ENCODE assay signal across 10 cellular contexts in the genomic region with DNA sequence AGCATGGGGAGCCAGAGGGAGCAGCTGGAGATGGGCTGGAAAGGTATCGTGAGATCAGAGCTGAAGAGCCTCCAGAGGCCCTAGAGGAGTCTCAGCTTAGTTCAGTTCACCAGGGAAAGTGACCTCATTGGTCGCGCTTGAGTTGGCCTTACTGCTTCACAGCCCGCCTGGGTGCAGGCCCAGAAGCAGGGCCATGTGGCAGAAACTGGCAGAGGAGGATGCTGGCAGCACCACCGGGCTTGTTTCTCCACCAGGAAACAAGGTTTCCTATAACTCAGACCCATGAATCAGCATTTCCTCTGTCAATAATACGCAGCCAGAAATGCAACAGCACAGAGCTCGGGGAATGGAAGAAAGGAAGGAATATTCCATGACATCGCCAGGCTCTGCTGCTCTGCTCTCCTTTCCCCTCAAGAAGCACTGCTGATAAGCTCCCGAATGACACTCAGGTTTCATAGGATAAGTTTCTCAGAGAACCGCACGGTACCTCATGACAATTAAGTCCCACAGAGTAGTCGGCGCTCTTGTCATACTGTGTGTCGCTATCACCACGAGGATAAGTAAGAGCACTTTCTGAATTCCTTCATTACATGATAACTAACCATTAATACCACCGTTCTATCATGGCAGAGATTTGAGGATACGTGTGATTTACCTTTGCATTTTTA.
DNase-seq lines count a peak whose midpoint lies in the region; ATAC-seq and TF ChIP-seq lines count a peak whose summit lies in the region.
"Had no signal": no experiment of that assay in that cellular context is flagged by ENCODE, and none has a peak within 500 bp of the region (broad histone marks: within the 10 kb centered on the region; RNA-seq: fewer than 3 reads in every experiment).

No MANE protein-coding gene starts in this region.

- no peak overlapping the region for H3K4me3 ChIP-seq in SU-DHL-6 (ENCODE audit: insufficient read depth, low read length, poor library complexity, severe bottlenecking)
- no peak overlapping the region for H3K4me3 ChIP-seq in left ventricle myocardium inferior

- H3K36me3 Mint-ChIP-seq in activated CD4-positive, alpha-beta T cell treated with anti-CD3 and anti-CD28 coated beads for 36 hours (ENCODE audit: low read depth) = no peaks in the 10 kb centered on the region
- H3K36me3 Mint-ChIP-seq in activated CD4-positive, alpha-beta T cell treated with anti-CD3 and anti-CD28 coated beads, Interleukin-2, amount 10 ng/mL, durations not matched to agents 7 days and 5 days (ENCODE audit: low read depth) = peaks cover 17% of the 10 kb centered on the region
- H3K36me3 Mint-ChIP-seq in stimulated activated memory B cell treated with anti-CD40 and anti-IgM and Interleukin-4, amounts not matched to agents 10 μg/mL and 1 μg/mL and 100 μg/mL, for 72 hours = no peaks in the 10 kb centered on the region
- no peaks in the 10 kb centered on the region for H3K36me3 Mint-ChIP-seq in stimulated activated effector memory CD8-positive, alpha-beta T cell treated with anti-CD3 and anti-CD28 coated beads, Interleukin-12 subunit alpha, Interleukin-12 subunit beta, amount 100 ng/mL, for 72 hours

- DNase-seq in activated CD4-positive, alpha-beta T cell treated with anti-CD3 and anti-CD28 coated beads for 36 hours = peak; percentile 28
- DNase-seq in activated CD4-positive, alpha-beta T cell treated with anti-CD3 and anti-CD28 coated beads, Interleukin-2, amount 10 ng/mL, durations not matched to agents 7 days and 5 days = no peak
- DNase-seq in left ventricle myocardium inferior (no peak), occipital lobe (lab: John Stamatoyannopoulos, UW) (no peak)
- DNase-seq in stimulated activated effector memory CD8-positive, alpha-beta T cell treated with anti-CD3 and anti-CD28 coated beads, Interleukin-12 subunit alpha, Interleukin-12 subunit beta, amount 100 ng/mL, for 72 hours (ENCODE audit: low spot score in 2 of 2) = no peak
- DNase-seq: activated T-cell treated with anti-CD3 and anti-CD28 coated beads, Interleukin-2, amount 50 U/mL, for 48 hours had no signal

- ATAC-seq in activated CD4-positive, alpha-beta T cell treated with anti-CD3 and anti-CD28 coated beads for 36 hours = peak; percentile 68
- ATAC-seq in stimulated activated memory B cell treated with anti-CD40 and anti-IgM and Interleukin-4, amounts not matched to agents 10 μg/mL and 1 μg/mL and 100 μg/mL, for 72 hours = peak; percentile 76
- no peak for ATAC-seq in GM21717 (IDR thresholded peaks at IDR 0.05; ENCODE audit: unreplicated experiment)
- ATAC-seq in stimulated activated effector memory CD8-positive, alpha-beta T cell treated with anti-CD3 and anti-CD28 coated beads, Interleukin-12 subunit alpha, Interleukin-12 subunit beta, amount 100 ng/mL, for 72 hours = no peak

- H3F3A ChIP-seq in SU-DHL-6 (ENCODE audit: insufficient read depth) = peaks cover 4% of the 10 kb centered on the region; the same call in 1 of the 2 replicates

- H3K9me3 ChIP-seq in SU-DHL-6 (ENCODE audit: insufficient read depth, low read length) = no peaks in the 10 kb centered on the region
- peaks cover 8% of the 10 kb centered on the region for H3K9me3 ChIP-seq in left ventricle myocardium inferior (replicated peaks)

- no peak overlapping the region for H3K4me3 Mint-ChIP-seq in activated CD4-positive, alpha-beta T cell treated with anti-CD3 and anti-CD28 coated beads for 36 hours
- no peak overlapping the region for H3K4me3 Mint-ChIP-seq in activated CD4-positive, alpha-beta T cell treated with anti-CD3 and anti-CD28 coated beads, Interleukin-2, amount 10 ng/mL, durations not matched to agents 7 days and 5 days
- no peak overlapping the region for H3K4me3 Mint-ChIP-seq in stimulated activated memory B cell treated with anti-CD40 and anti-IgM and Interleukin-4, amounts not matched to agents 10 μg/mL and 1 μg/mL and 100 μg/mL, for 72 hours
- no peak overlapping the region for H3K4me3 Mint-ChIP-seq in stimulated activated effector memory CD8-positive, alpha-beta T cell treated with anti-CD3 and anti-CD28 coated beads, Interleukin-12 subunit alpha, Interleukin-12 subunit beta, amount 100 ng/mL, for 72 hours
- H3K4me3 Mint-ChIP-seq: neural crest cell had no signal

- H3K27me3 ChIP-seq in SU-DHL-6 (ENCODE audit: low read length) (no peaks in the 10 kb centered on the region), left ventricle myocardium inferior (ENCODE audit: low read depth) (no peaks in the 10 kb centered on the region)

- no peaks in the 10 kb centered on the region for H3K79me2 ChIP-seq in SU-DHL-6 (ENCODE audit: insufficient read depth, low read length)

- peaks cover 6% of the 10 kb centered on the region for H3K4me1 ChIP-seq in left ventricle myocardium inferior

- H3K9me3 Mint-ChIP-seq in activated CD4-positive, alpha-beta T cell treated with anti-CD3 and anti-CD28 coated beads for 36 hours (ENCODE audit: low read depth) = peaks cover 2% of the 10 kb centered on the region
- peaks cover 16% of the 10 kb centered on the region for H3K9me3 Mint-ChIP-seq in activated CD4-positive, alpha-beta T cell treated with anti-CD3 and anti-CD28 coated beads, Interleukin-2, amount 10 ng/mL, durations not matched to agents 7 days and 5 days
- H3K9me3 Mint-ChIP-seq in stimulated activated memory B cell treated with anti-CD40 and anti-IgM and Interleukin-4, amounts not matched to agents 10 μg/mL and 1 μg/mL and 100 μg/mL, for 72 hours = peaks cover 5% of the 10 kb centered on the region
- H3K9me3 Mint-ChIP-seq in stimulated activated effector memory CD8-positive, alpha-beta T cell treated with anti-CD3 and anti-CD28 coated beads, Interleukin-12 subunit alpha, Interleukin-12 subunit beta, amount 100 ng/mL, for 72 hours = peaks cover 2% of the 10 kb centered on the region

- CTCF ChIA-PET in activated CD4-positive, alpha-beta T cell treated with anti-CD3 and anti-CD28 coated beads for 36 hours (lab: Charles Lee) = interaction anchor here (0.6 kb wide), 1 partner anchor 20 kb away, joined by 3 read pairs; no protein-coding TSS in a partner anchor
- CTCF ChIA-PET in activated CD4-positive, alpha-beta T cell treated with anti-CD3 and anti-CD28 coated beads, Interleukin-2, amount 10 ng/mL, durations not matched to agents 7 days and 5 days (lab: Charles Lee) = no interaction called here

- H3K27ac Mint-ChIP-seq in activated CD4-positive, alpha-beta T cell treated with anti-CD3 and anti-CD28 coated beads for 36 hours = no peak overlapping the region
- no peak overlapping the region for H3K27ac Mint-ChIP-seq in activated CD4-positive, alpha-beta T cell treated with anti-CD3 and anti-CD28 coated beads, Interleukin-2, amount 10 ng/mL, durations not matched to agents 7 days and 5 days
- no peak overlapping the region for H3K27ac Mint-ChIP-seq in stimulated activated memory B cell treated with anti-CD40 and anti-IgM and Interleukin-4, amounts not matched to agents 10 μg/mL and 1 μg/mL and 100 μg/mL, for 72 hours
- no peak overlapping the region for H3K27ac Mint-ChIP-seq in stimulated activated effector memory CD8-positive, alpha-beta T cell treated with anti-CD3 and anti-CD28 coated beads, Interleukin-12 subunit alpha, Interleukin-12 subunit beta, amount 100 ng/mL, for 72 hours

- H3K27ac ChIP-seq in SU-DHL-6 (ENCODE audit: low read depth, low read length) (no peak overlapping the region), left ventricle myocardium inferior (replicated peaks) (peak overlapping the region; percentile 42)

- H3K36me3 ChIP-seq in SU-DHL-6 (ENCODE audit: low read length) (no peaks in the 10 kb centered on the region), left ventricle myocardium inferior (no peaks in the 10 kb centered on the region)

- H4K20me1 ChIP-seq in SU-DHL-6 (ENCODE audit: low read depth, low read length) = no peaks in the 10 kb centered on the region

- H2AFZ ChIP-seq in SU-DHL-6 (ENCODE audit: low read depth, low read length, severe bottlenecking) = peak overlapping the region; percentile 28

- peak overlapping the region; percentile 25; the same call in 1 of the 2 replicates for H3K9ac ChIP-seq in SU-DHL-6 (ENCODE audit: low read length)

- POLR2A ChIA-PET in activated CD4-positive, alpha-beta T cell treated with anti-CD3 and anti-CD28 coated beads for 36 hours (lab: Charles Lee) = no interaction called here
- POLR2A ChIA-PET in activated CD4-positive, alpha-beta T cell treated with anti-CD3 and anti-CD28 coated beads, Interleukin-2, amount 10 ng/mL, durations not matched to agents 7 days and 5 days (lab: Charles Lee) = no interaction called here

- intact Hi-C loops in activated CD4-positive, alpha-beta T cell treated with anti-CD3 and anti-CD28 coated beads for 36 hours (cut with DNase I, micrococcal nuclease) = no loop called here
- intact Hi-C loops in left ventricle myocardium inferior (cut with micrococcal nuclease) = no loop called here

- H3K4me1 Mint-ChIP-seq in activated CD4-positive, alpha-beta T cell treated with anti-CD3 and anti-CD28 coated beads for 36 hours = peaks cover 12% of the 10 kb centered on the region
- H3K4me1 Mint-ChIP-seq in activated CD4-positive, alpha-beta T cell treated with anti-CD3 and anti-CD28 coated beads, Interleukin-2, amount 10 ng/mL, durations not matched to agents 7 days and 5 days = peaks cover 40% of the 10 kb centered on the region
- H3K4me1 Mint-ChIP-seq in stimulated activated memory B cell treated with anti-CD40 and anti-IgM and Interleukin-4, amounts not matched to agents 10 μg/mL and 1 μg/mL and 100 μg/mL, for 72 hours = peaks cover 8% of the 10 kb centered on the region
- H3K4me1 Mint-ChIP-seq in stimulated activated effector memory CD8-positive, alpha-beta T cell treated with anti-CD3 and anti-CD28 coated beads, Interleukin-12 subunit alpha, Interleukin-12 subunit beta, amount 100 ng/mL, for 72 hours = peaks cover 23% of the 10 kb centered on the region
- H3K4me1 Mint-ChIP-seq: neural crest cell had no signal

- no peaks in the 10 kb centered on the region for H3K27me3 Mint-ChIP-seq in activated CD4-positive, alpha-beta T cell treated with anti-CD3 and anti-CD28 coated beads for 36 hours
- H3K27me3 Mint-ChIP-seq in activated CD4-positive, alpha-beta T cell treated with anti-CD3 and anti-CD28 coated beads, Interleukin-2, amount 10 ng/mL, durations not matched to agents 7 days and 5 days = no peaks in the 10 kb centered on the region
- no peaks in the 10 kb centered on the region for H3K27me3 Mint-ChIP-seq in stimulated activated memory B cell treated with anti-CD40 and anti-IgM and Interleukin-4, amounts not matched to agents 10 μg/mL and 1 μg/mL and 100 μg/mL, for 72 hours

- TF ChIP-seq CTCF in SU-DHL-6 (IDR thresholded peaks at IDR 0.05; ENCODE audit: insufficient read depth, low read length, poor library complexity, severe bottlenecking) (no peak), left ventricle myocardium inferior (IDR thresholded peaks at IDR 0.05; ENCODE audit: borderline replicate concordance) (no peak)

- peak overlapping the region; percentile 23 for H3K4me2 ChIP-seq in SU-DHL-6 (ENCODE audit: low read depth, low read length, poor library complexity, severe bottlenecking)

- H3K9me2 ChIP-seq in SU-DHL-6 (replicated peaks; ENCODE audit: insufficient read depth, low read length) = no peaks in the 10 kb centered on the region

Comparison
In these comparisons a context has a peak if more than half of its experiments do, and no peak if none do; other contexts are left out.
1. ATAC-seq: peak in activated CD4-positive, alpha-beta T cell treated with anti-CD3 and anti-CD28 coated beads for 36 hours (single experiment) and stimulated activated memory B cell treated with anti-CD40 and anti-IgM and Interleukin-4, amounts not matched to agents 10 μg/mL and 1 μg/mL and 100 μg/mL, for 72 hours (single experiment); none in GM21717 (single experiment) and stimulated activated effector memory CD8-positive, alpha-beta T cell treated with anti-CD3 and anti-CD28 coated beads, Interleukin-12 subunit alpha, Interleukin-12 subunit beta, amount 100 ng/mL, for 72 hours (single experiment).